1 cellular context compared by ENCODE assay signal in the genomic region with DNA sequence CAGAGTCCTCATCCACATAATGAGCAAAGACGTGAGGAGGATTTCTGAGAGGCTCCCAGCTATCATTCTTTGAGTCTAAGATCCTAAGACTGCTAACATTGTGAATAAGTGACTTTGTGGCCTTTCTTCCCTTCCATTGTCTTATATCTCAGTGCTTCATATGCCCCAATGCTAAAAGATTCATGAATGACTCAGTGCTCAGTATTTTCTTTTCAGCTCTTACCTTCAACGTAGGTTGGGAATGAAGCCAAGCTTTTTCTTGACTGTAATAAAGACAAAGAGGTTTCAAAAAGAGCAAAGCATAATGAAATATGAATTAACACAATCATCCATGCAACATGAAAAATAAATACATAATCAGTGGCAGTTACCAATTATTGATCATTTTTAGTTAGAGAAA.
TF ChIP-seq lines count a peak whose summit lies in the region.

No MANE protein-coding gene starts in this region.

TF ChIP-seq in H1, 55 proteins besides CTCF, POLR2A, EP300 and RAD21 (continued from another document):
- TF ChIP-seq, protein P1, sequence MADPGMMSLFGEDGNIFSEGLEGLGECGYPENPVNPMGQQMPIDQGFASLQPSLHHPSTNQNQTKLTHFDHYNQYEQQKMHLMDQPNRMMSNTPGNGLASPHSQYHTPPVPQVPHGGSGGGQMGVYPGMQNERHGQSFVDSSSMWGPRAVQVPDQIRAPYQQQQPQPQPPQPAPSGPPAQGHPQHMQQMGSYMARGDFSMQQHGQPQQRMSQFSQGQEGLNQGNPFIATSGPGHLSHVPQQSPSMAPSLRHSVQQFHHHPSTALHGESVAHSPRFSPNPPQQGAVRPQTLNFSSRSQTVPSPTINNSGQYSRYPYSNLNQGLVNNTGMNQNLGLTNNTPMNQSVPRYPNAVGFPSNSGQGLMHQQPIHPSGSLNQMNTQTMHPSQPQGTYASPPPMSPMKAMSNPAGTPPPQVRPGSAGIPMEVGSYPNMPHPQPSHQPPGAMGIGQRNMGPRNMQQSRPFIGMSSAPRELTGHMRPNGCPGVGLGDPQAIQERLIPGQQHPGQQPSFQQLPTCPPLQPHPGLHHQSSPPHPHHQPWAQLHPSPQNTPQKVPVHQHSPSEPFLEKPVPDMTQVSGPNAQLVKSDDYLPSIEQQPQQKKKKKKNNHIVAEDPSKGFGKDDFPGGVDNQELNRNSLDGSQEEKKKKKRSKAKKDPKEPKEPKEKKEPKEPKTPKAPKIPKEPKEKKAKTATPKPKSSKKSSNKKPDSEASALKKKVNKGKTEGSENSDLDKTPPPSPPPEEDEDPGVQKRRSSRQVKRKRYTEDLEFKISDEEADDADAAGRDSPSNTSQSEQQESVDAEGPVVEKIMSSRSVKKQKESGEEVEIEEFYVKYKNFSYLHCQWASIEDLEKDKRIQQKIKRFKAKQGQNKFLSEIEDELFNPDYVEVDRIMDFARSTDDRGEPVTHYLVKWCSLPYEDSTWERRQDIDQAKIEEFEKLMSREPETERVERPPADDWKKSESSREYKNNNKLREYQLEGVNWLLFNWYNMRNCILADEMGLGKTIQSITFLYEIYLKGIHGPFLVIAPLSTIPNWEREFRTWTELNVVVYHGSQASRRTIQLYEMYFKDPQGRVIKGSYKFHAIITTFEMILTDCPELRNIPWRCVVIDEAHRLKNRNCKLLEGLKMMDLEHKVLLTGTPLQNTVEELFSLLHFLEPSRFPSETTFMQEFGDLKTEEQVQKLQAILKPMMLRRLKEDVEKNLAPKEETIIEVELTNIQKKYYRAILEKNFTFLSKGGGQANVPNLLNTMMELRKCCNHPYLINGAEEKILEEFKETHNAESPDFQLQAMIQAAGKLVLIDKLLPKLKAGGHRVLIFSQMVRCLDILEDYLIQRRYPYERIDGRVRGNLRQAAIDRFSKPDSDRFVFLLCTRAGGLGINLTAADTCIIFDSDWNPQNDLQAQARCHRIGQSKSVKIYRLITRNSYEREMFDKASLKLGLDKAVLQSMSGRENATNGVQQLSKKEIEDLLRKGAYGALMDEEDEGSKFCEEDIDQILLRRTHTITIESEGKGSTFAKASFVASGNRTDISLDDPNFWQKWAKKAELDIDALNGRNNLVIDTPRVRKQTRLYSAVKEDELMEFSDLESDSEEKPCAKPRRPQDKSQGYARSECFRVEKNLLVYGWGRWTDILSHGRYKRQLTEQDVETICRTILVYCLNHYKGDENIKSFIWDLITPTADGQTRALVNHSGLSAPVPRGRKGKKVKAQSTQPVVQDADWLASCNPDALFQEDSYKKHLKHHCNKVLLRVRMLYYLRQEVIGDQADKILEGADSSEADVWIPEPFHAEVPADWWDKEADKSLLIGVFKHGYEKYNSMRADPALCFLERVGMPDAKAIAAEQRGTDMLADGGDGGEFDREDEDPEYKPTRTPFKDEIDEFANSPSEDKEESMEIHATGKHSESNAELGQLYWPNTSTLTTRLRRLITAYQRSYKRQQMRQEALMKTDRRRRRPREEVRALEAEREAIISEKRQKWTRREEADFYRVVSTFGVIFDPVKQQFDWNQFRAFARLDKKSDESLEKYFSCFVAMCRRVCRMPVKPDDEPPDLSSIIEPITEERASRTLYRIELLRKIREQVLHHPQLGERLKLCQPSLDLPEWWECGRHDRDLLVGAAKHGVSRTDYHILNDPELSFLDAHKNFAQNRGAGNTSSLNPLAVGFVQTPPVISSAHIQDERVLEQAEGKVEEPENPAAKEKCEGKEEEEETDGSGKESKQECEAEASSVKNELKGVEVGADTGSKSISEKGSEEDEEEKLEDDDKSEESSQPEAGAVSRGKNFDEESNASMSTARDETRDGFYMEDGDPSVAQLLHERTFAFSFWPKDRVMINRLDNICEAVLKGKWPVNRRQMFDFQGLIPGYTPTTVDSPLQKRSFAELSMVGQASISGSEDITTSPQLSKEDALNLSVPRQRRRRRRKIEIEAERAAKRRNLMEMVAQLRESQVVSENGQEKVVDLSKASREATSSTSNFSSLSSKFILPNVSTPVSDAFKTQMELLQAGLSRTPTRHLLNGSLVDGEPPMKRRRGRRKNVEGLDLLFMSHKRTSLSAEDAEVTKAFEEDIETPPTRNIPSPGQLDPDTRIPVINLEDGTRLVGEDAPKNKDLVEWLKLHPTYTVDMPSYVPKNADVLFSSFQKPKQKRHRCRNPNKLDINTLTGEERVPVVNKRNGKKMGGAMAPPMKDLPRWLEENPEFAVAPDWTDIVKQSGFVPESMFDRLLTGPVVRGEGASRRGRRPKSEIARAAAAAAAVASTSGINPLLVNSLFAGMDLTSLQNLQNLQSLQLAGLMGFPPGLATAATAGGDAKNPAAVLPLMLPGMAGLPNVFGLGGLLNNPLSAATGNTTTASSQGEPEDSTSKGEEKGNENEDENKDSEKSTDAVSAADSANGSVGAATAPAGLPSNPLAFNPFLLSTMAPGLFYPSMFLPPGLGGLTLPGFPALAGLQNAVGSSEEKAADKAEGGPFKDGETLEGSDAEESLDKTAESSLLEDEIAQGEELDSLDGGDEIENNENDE (IDR thresholded peaks at IDR 0.05; ENCODE audit: insufficient replicate concordance, low read length) = no peak
- TF ChIP-seq NANOG (IDR thresholded peaks at IDR 0.05; ENCODE audit: insufficient read depth, low read depth, low read length, poor library complexity, severe bottlenecking) = no peak
